23 cellular contexts compared by ENCODE assay signal in the genomic region with DNA sequence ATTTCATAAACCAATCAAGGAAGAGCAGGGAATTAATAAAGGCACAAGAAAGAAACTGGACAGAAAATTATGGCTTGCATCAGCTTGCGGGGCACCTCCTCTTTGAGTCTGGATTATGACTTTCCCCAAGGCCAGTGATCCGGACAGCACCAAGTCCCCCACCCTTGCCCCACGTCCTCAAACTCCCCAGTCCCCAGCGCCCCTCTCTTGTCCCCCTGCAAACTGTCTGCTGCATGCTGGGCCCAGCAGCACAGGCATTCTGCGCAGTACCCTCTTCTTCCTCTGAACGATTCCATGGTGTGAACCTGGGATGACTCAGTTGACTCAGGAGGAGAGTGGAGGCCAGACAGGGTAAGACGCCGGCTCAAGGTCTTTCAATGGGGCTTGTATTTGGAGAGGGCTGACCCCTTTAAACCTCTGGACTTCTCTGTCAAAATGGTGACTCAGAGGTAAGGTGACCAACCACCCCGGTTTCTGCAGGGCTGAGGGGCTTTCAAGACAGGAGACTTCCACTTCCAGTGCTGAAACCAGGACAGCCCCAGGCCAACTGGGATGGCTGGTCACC. TPM values are rescaled to one million over a fixed set of nuclear protein-coding genes. Genes with fewer than 3 reads are reported as not detected.
A peak's percentile ranks its signal among the peaks of the same experiment; 100 is the strongest.
DNase-seq lines count a peak whose midpoint lies in the region; ATAC-seq and TF ChIP-seq lines count a peak whose summit lies in the region.
"Had no signal": no experiment of that assay in that cellular context is flagged by ENCODE, and none has a peak within 500 bp of the region (broad histone marks: within the 10 kb centered on the region; RNA-seq: fewer than 3 reads in every experiment).

No MANE protein-coding gene starts in this region.

- intact Hi-C loops in aorta (cut with DNase I): loop anchor here in 1 of 2 donors (2.0 to 5.0 kb wide), 2 partner anchors 14 to 35 kb away; a partner anchor contains a TSS
- intact Hi-C loops in A673 (cut with micrococcal nuclease; ENCODE audit: unreplicated experiment): no loop called here

- H3K9me3 ChIP-seq in mesodermal cell (ENCODE audit: control insufficient read depth, low read length) (no peaks in the 10 kb centered on the region), aorta (ENCODE audit: control insufficient read depth, low read length) (no peaks in the 10 kb centered on the region), A673 (ENCODE audit: low read depth, low read length, poor library complexity, severe bottlenecking) (no peaks in the 10 kb centered on the region)
- H3K9me3 ChIP-seq: pancreas had no signal

- 81 to 83% methylated on average over 5 to 6 of the region's 9 CpGs for WGBS in mesodermal cell (ENCODE audit: insufficient coverage in 2 of 2), 2 experiments
- WGBS in aorta, 2 donors: 89 to 94% methylated on average over 9 of the region's 9 CpGs

- H3K27me3 ChIP-seq in brain microvascular endothelial cell (replicated peaks) (no peaks in the 10 kb centered on the region), aorta (ENCODE audit: control insufficient read depth in 1 of 2, insufficient read depth in 2 of 2, low read length in 1 of 2) (no peaks in the 10 kb centered on the region), A673 (replicated peaks; ENCODE audit: insufficient read depth, low read depth, low read length, poor library complexity) (no peaks in the 10 kb centered on the region)
- H3K27me3 ChIP-seq: pancreas had no signal

- in situ Hi-C loops in brain microvascular endothelial cell (cut with HindIII; ENCODE audit: low pct_ligation_motif_present, low sequenced_read_pairs): no loop called here

- peaks cover 23% of the 10 kb centered on the region for H3K4me1 ChIP-seq in mesodermal cell (ENCODE audit: control insufficient read depth, insufficient read depth, low read length, poor library complexity, severe bottlenecking)
- H3K4me1 ChIP-seq in aorta (ENCODE audit: control insufficient read depth in 1 of 2, insufficient read depth in 2 of 2, low read length in 2 of 2): peaks cover 2 to 4% of the 10 kb centered on the region in 2 donors
- no peaks in the 10 kb centered on the region for H3K4me1 ChIP-seq in A673 (ENCODE audit: insufficient read depth, low read length, poor library complexity, severe bottlenecking)
- H3K4me1 ChIP-seq: pancreas had no signal

- TF ChIP-seq CTCF in brain microvascular endothelial cell (IDR thresholded peaks at IDR 0.05; ENCODE audit: low read depth, low read length, missing control alignments): peak; percentile 20
- no peak for TF ChIP-seq CTCF in A673 (conservative IDR thresholded peaks at IDR 0.05; ENCODE audit: low read depth, low read length)

- POLR2A ChIA-PET in A673 (lab: Charles Lee; ENCODE audit: low non-redundant PET): no interaction called here

- peak; percentile 22 for DNase-seq in activated CD8-positive, alpha-beta memory T cell treated with anti-CD3 and anti-CD28 coated beads, Interleukin-2, amount 50 U/mL, for 48 hours
- DNase-seq in activated CD8-positive, alpha-beta memory T cell treated with anti-CD3 and anti-CD28 coated beads, Interleukin-2, amount 50 U/mL, for 4 hours: no peak
- no peak for DNase-seq in brain microvascular endothelial cell
- no peak for DNase-seq in aorta
- DNase-seq in A673 (ENCODE audit: low spot score): no peak
- DNase-seq: activated CD4-positive, alpha-beta T cell treated with anti-CD3 and anti-CD28 coated beads, Interleukin-2, amount 50 U/mL, for 4 hours; activated T-cell treated with anti-CD3 and anti-CD28 coated beads, Interleukin-2, amount 50 U/mL, for 4 hours; CD4-positive, CD25-positive, alpha-beta regulatory T cell; DMS53; immature natural killer cell; KBM-7; naive thymus-derived CD4-positive, alpha-beta T cell; NCI-H2029 treated with DMSO at 0.1 percent for 48 hours; NCI-H510A; Right ventricle myocardium superior; small intestine had no signal

- no peak for ATAC-seq in aorta (ENCODE audit: low FRiP score)
- no peak for ATAC-seq in GM19455 (IDR thresholded peaks at IDR 0.05; ENCODE audit: unreplicated experiment)
- no peak for ATAC-seq in HG03378 (IDR thresholded peaks at IDR 0.05; ENCODE audit: unreplicated experiment)
- ATAC-seq: activated naive CD4-positive, alpha-beta T cell treated with anti-CD3 and anti-CD28 coated beads, Interleukin-2, amount 50 U/mL, for 72 hours; activated T-cell treated with anti-CD3 and anti-CD28 coated beads, Interleukin-2, amount 50 U/mL, for 4 hours; naive thymus-derived CD4-positive, alpha-beta T cell had no signal

- no peak overlapping the region for H3K27ac ChIP-seq in brain microvascular endothelial cell
- peak overlapping the region; percentile 45 for H3K27ac ChIP-seq in mesodermal cell (ENCODE audit: low read depth, low read length, severe bottlenecking)
- H3K27ac ChIP-seq in aorta (ENCODE audit: low read depth in 1 of 2, low read length in 2 of 2): peak overlapping the region; percentile 73 to 95
- no peak overlapping the region for H3K27ac ChIP-seq in A673 (ENCODE audit: low read depth, low read length, poor library complexity, severe bottlenecking)
- H3K27ac ChIP-seq: pancreas, VCaP had no signal

- CTCF ChIA-PET in A673 (lab: Charles Lee): no interaction called here

- BruUV-seq in A673 (replicated peaks; lab: Mats Ljungman, UMichigan): no TSS peak

- H3K4me3 ChIP-seq in brain microvascular endothelial cell (ENCODE audit: low read depth, low read length) (no peak overlapping the region), mesodermal cell (ENCODE audit: extremely low read depth, insufficient read depth, low read length, poor library complexity, severe bottlenecking) (no peak overlapping the region), aorta (ENCODE audit: low read length in 2 of 2) (no peak overlapping the region), A673 (ENCODE audit: low read depth, low read length, poor library complexity, severe bottlenecking) (no peak overlapping the region)
- H3K4me3 ChIP-seq: lung, pancreas had no signal

- no peaks in the 10 kb centered on the region for H3K36me3 ChIP-seq in brain microvascular endothelial cell (replicated peaks)
- peaks cover 4% of the 10 kb centered on the region for H3K36me3 ChIP-seq in mesodermal cell (ENCODE audit: control insufficient read depth, insufficient read depth, low read length)
- no peaks in the 10 kb centered on the region for H3K36me3 ChIP-seq in aorta (ENCODE audit: control insufficient read depth in 1 of 2, insufficient read depth in 2 of 2, low read length in 1 of 2)
- H3K36me3 ChIP-seq in A673 (ENCODE audit: insufficient read depth, low read length, poor library complexity, severe bottlenecking): no peaks in the 10 kb centered on the region
- H3K36me3 ChIP-seq: pancreas had no signal

RNA-seq across cellular contexts. Expression of a gene that starts 13.5 kb away (rescaled TPM):
- 24.6 TPM for polyA plus RNA-seq in mesodermal cell (2013, experiment 1 of 2)
- 24.5 TPM for polyA plus RNA-seq in mesodermal cell (2013, experiment 2 of 2)
- total RNA-seq in aorta (10 to 100 TPM; 38.2 to 39.1 TPM), A673 (2021) (8.3 and 13.0 TPM in 2 replicates)
- 10 to 100 TPM; 10.8 to 14.3 TPM for polyA plus RNA-seq in aorta
- polyA plus RNA-seq: immature natural killer cell had no signal

Comparison
In these comparisons a context has a peak if more than half of its experiments do, and no peak if none do; other contexts are left out.
1. H3K27ac ChIP-seq: peak in mesodermal cell (single experiment) and aorta (2 of 2); none in brain microvascular endothelial cell (single experiment) and A673 (single experiment).